Comparison of ENCODE assay signal across 1 cellular context in genomic region chr11:9688716-9689511, GRCh38.
TF ChIP-seq lines count a peak whose summit lies in the region.

No MANE protein-coding gene starts in this region.

TF ChIP-seq in GM12878, 131 proteins besides CTCF, POLR2A, EP300 and RAD21 (continued from another document and continues in another):
- TF ChIP-seq PRDM15 (CRISPR knock-in tag; IDR thresholded peaks at IDR 0.05) (no peak), SREBF1 (IDR thresholded peaks at IDR 0.05; ENCODE audit: low read length) (no peak), ASH2L (IDR thresholded peaks at IDR 0.05; ENCODE audit: borderline replicate concordance, low read depth) (0 out of 2 replicates have a peak, but pooled peaks have one; percentile 29), NR2F1 (conservative IDR thresholded peaks at IDR 0.05) (no peak), BCL11A (IDR thresholded peaks at IDR 0.05; ENCODE audit: low read depth, low read length) (peak; percentile 83), HDGF (IDR thresholded peaks at IDR 0.05) (no peak), KLF5 (IDR thresholded peaks at IDR 0.05; ENCODE audit: partially characterized antibody) (no peak), PAX5 (IDR thresholded peaks at IDR 0.05; ENCODE audit: borderline replicate concordance, low read depth, low read length) (peak; percentile 80), MTA2 (IDR thresholded peaks at IDR 0.05; ENCODE audit: low read depth) (peak; percentile 78), NFXL1 (IDR thresholded peaks at IDR 0.05; ENCODE audit: borderline replicate concordance) (no peak), EED (IDR thresholded peaks at IDR 0.05; ENCODE audit: low read depth) (peak; percentile 77), POU2F2 (IDR thresholded peaks at IDR 0.05; ENCODE audit: borderline replicate concordance, low read depth, low read length) (peak; percentile 67; the same call in 1 of the 3 replicates), JUNB (IDR thresholded peaks at IDR 0.05) (peak; percentile 37; the same call in 1 of the 2 replicates), CREB1 (IDR thresholded peaks at IDR 0.05; ENCODE audit: low read depth) (no peak), KAT2A (conservative IDR thresholded peaks at IDR 0.05; ENCODE audit: control insufficient read depth, low read depth, low read length) (no peak), SMC3 (IDR thresholded peaks at IDR 0.05; ENCODE audit: borderline replicate concordance, low read length) (no peak; the same call in 1 of the 2 replicates), KDM1A (IDR thresholded peaks at IDR 0.05; ENCODE audit: borderline replicate concordance) (no peak), BACH1 (IDR thresholded peaks at IDR 0.05; ENCODE audit: borderline replicate concordance) (no peak), CUX1 (IDR thresholded peaks at IDR 0.05; ENCODE audit: insufficient replicate concordance, low read depth, low read length) (no peak), RAD51 (IDR thresholded peaks at IDR 0.05) (no peak), E2F4 (IDR thresholded peaks at IDR 0.05; ENCODE audit: low read depth, low read length) (no peak), ZBTB40 (IDR thresholded peaks at IDR 0.05; ENCODE audit: borderline replicate concordance) (no peak; the same call in 1 of the 2 replicates), HSF1 (IDR thresholded peaks at IDR 0.05; ENCODE audit: low read depth, low read length) (no peak), HDAC2 (IDR thresholded peaks at IDR 0.05) (no peak), SIN3A (IDR thresholded peaks at IDR 0.05; ENCODE audit: low read depth, low read length) (no peak), REST (IDR thresholded peaks at IDR 0.05; ENCODE audit: low read depth, low read length) (no peak), ZBTB4 (CRISPR knock-in tag; IDR thresholded peaks at IDR 0.05) (no peak), FOXK2 (IDR thresholded peaks at IDR 0.05) (no peak), ZNF217 (IDR thresholded peaks at IDR 0.05) (no peak), SMAD1 (IDR thresholded peaks at IDR 0.05; ENCODE audit: low read depth, partially characterized antibody) (no peak)
- TF ChIP-seq, protein P1, sequence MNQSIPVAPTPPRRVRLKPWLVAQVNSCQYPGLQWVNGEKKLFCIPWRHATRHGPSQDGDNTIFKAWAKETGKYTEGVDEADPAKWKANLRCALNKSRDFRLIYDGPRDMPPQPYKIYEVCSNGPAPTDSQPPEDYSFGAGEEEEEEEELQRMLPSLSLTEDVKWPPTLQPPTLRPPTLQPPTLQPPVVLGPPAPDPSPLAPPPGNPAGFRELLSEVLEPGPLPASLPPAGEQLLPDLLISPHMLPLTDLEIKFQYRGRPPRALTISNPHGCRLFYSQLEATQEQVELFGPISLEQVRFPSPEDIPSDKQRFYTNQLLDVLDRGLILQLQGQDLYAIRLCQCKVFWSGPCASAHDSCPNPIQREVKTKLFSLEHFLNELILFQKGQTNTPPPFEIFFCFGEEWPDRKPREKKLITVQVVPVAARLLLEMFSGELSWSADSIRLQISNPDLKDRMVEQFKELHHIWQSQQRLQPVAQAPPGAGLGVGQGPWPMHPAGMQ (IDR thresholded peaks at IDR 0.05; ENCODE audit: borderline replicate concordance), result no peak
